ENCODE assay signal across 36 cellular contexts in the genomic region with DNA sequence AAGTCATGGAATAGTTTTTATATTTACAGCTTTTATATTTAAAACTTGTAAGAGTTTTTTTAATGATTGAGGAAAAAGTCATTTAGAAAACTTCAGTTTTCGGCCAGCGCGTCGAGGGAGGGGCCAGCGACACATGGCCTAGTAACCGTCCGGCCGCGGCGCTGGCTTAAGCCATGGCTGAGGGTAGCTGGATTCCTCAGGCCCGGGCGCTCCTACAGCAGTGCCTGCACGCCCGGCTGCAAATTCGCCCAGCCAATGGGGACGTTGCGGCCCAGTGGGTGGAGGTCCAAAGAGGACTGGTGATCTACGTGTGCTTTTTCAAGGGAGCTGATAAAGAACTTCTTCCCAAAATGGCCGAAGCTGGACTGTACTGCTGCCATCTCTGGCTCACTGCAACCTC. TPM values are rescaled to one million over a fixed set of nuclear protein-coding genes. Genes with fewer than 3 reads are reported as not detected.
"Had no signal": no experiment of that assay in that cellular context is flagged by ENCODE, and none has a peak within 500 bp of the region (broad histone marks: within the 10 kb centered on the region; RNA-seq: fewer than 3 reads in every experiment).

No MANE protein-coding gene starts in this region.

- H3K4me1 ChIP-seq: breast epithelium had no signal

- H3K9me3 Mint-ChIP-seq: activated CD4-positive, alpha-beta memory T cell treated with anti-CD3 and anti-CD28 coated beads, Interleukin-2, amount 10 ng/mL, durations not matched to agents 7 days and 5 days; activated CD4-positive, alpha-beta T cell treated with anti-CD3 and anti-CD28 coated beads, Interleukin-2, amount 10 ng/mL, durations not matched to agents 7 days and 5 days; activated naive CD4-positive, alpha-beta T cell treated with anti-CD3 and anti-CD28 coated beads, Interleukin-2, amount 10 ng/mL, durations not matched to agents 7 days and 5 days; activated naive CD4-positive, alpha-beta T cell treated with anti-CD3 and anti-CD28 coated beads, Interleukin-2, amount 50 U/mL, for 24 hours; activated naive CD8-positive, alpha-beta T cell treated with anti-CD3 and anti-CD28 coated beads for 36 hours; activated T-cell treated with anti-CD3 and anti-CD28 coated beads, Interleukin-2, amount 50 U/mL, for 24 hours; activated T-helper 2 cell treated with anti-CD3 and anti-CD28 coated beads, Interferon-gamma antibody, Interleukin-2, Interleukin-4, amounts not matched to agents 10 μg/mL and 5 μg/mL and 100 μg/mL, durations not matched to agents 14 hours and 24 hours and 36 hours; T-cell had no signal

- H3K4me3 ChIP-seq: adrenal gland, body of pancreas, breast epithelium had no signal

- DNase-seq: activated CD4-positive, alpha-beta memory T cell treated with anti-CD3 and anti-CD28 coated beads, Interleukin-2, amount 10 ng/mL, durations not matched to agents 7 days and 5 days; activated CD4-positive, alpha-beta T cell treated with anti-CD3 and anti-CD28 coated beads for 1 hour; activated CD4-positive, alpha-beta T cell treated with anti-CD3 and anti-CD28 coated beads for 36 hours; activated CD4-positive, alpha-beta T cell treated with anti-CD3 and anti-CD28 coated beads for 48 hours; activated CD4-positive, alpha-beta T cell treated with anti-CD3 and anti-CD28 coated beads, Interleukin-2, amount 10 ng/mL, durations not matched to agents 7 days and 5 days; activated CD4-positive, alpha-beta T cell treated with anti-CD3 and anti-CD28 coated beads, Interleukin-2, amount 50 U/mL, for 48 hours; activated CD4-positive, CD25-positive, alpha-beta regulatory T cell; activated CD8-positive, alpha-beta memory T cell treated with anti-CD3 and anti-CD28 coated beads for 24 hours; activated CD8-positive, alpha-beta memory T cell treated with anti-CD3 and anti-CD28 coated beads, Interleukin-2, amount 10 ng/mL, durations not matched to agents 7 days and 5 days; activated CD8-positive, alpha-beta memory T cell treated with anti-CD3 and anti-CD28 coated beads, Interleukin-2, amount 50 U/mL, for 48 hours; activated CD8-positive, alpha-beta T cell treated with anti-CD3 and anti-CD28 coated beads, Interleukin-2, amount 10 ng/mL, durations not matched to agents 7 days and 5 days; activated effector memory CD4-positive, alpha-beta T cell treated with Interleukin-2 at 50 U/mL for 16 hours; activated gamma-delta T cell; activated naive CD4-positive, alpha-beta T cell treated with anti-CD3 and anti-CD28 coated beads, Interleukin-2, amount 10 ng/mL, durations not matched to agents 7 days and 5 days; activated naive CD4-positive, alpha-beta T cell treated with Interleukin-2 at 50 U/mL for 16 hours; activated naive CD8-positive, alpha-beta T cell treated with anti-CD3 and anti-CD28 coated beads for 36 hours; activated T-cell treated with anti-CD3 and anti-CD28 coated beads, Interleukin-2, amount 50 U/mL, for 24 hours; activated T-cell treated with anti-CD3 and anti-CD28 coated beads, Interleukin-2, amount 50 U/mL, for 48 hours; adrenal gland; amniotic stem cell; aorta; body of pancreas; brain microvascular endothelial cell; central memory CD4-positive, alpha-beta T cell; T-cell; T-helper 17 cell; WERI-Rb-1 had no signal

- ATAC-seq: activated CD4-positive, alpha-beta T cell treated with anti-CD3 and anti-CD28 coated beads for 36 hours; activated CD4-positive, CD25-positive, alpha-beta regulatory T cell treated with anti-CD3 and anti-CD28 coated beads, Interleukin-2, amount 50 U/mL, for 24 hours; activated CD8-positive, alpha-beta memory T cell treated with anti-CD3 and anti-CD28 coated beads, Interleukin-2, amount 10 ng/mL, durations not matched to agents 7 days and 5 days; activated CD8-positive, alpha-beta T cell treated with anti-CD3 and anti-CD28 coated beads, Interleukin-2, amount 10 ng/mL, durations not matched to agents 7 days and 5 days; body of pancreas; T-cell; T-helper 17 cell; WTC11 had no signal

- H3K27me3 ChIP-seq: adrenal gland, body of pancreas, brain microvascular endothelial cell, breast epithelium had no signal

- H3K36me3 Mint-ChIP-seq: activated naive CD4-positive, alpha-beta T cell treated with anti-CD3 and anti-CD28 coated beads, Interleukin-2, amount 10 ng/mL, durations not matched to agents 7 days and 5 days had no signal

- H3K27ac ChIP-seq: adrenal gland, body of pancreas, brain microvascular endothelial cell, breast epithelium, WERI-Rb-1 had no signal

- H3K36me3 ChIP-seq: brain microvascular endothelial cell had no signal

- H3K27ac Mint-ChIP-seq: activated CD4-positive, alpha-beta memory T cell treated with anti-CD3 and anti-CD28 coated beads, Interleukin-2, amount 10 ng/mL, durations not matched to agents 7 days and 5 days; activated CD4-positive, alpha-beta T cell treated with anti-CD3 and anti-CD28 coated beads for 36 hours; activated CD4-positive, alpha-beta T cell treated with anti-CD3 and anti-CD28 coated beads, Interleukin-2, amount 10 ng/mL, durations not matched to agents 7 days and 5 days; activated CD8-positive, alpha-beta memory T cell treated with anti-CD3 and anti-CD28 coated beads, Interleukin-2, amount 10 ng/mL, durations not matched to agents 7 days and 5 days; activated CD8-positive, alpha-beta T cell treated with anti-CD3 and anti-CD28 coated beads, Interleukin-2, amount 10 ng/mL, durations not matched to agents 7 days and 5 days; activated naive CD4-positive, alpha-beta T cell treated with anti-CD3 and anti-CD28 coated beads, Interleukin-2, amount 10 ng/mL, durations not matched to agents 7 days and 5 days; activated naive CD4-positive, alpha-beta T cell treated with anti-CD3 and anti-CD28 coated beads, Interleukin-2, amount 50 U/mL, for 24 hours; activated naive CD8-positive, alpha-beta T cell treated with anti-CD3 and anti-CD28 coated beads for 36 hours; activated T-cell treated with anti-CD3 and anti-CD28 coated beads, Interleukin-2, amount 50 U/mL, for 24 hours; activated T-helper 2 cell treated with anti-CD3 and anti-CD28 coated beads, Interferon-gamma antibody, Interleukin-2, Interleukin-4, amounts not matched to agents 10 μg/mL and 5 μg/mL and 100 μg/mL, durations not matched to agents 14 hours and 24 hours and 36 hours; T-cell; T-helper 17 cell; WTC11 had no signal

- FAIRE-seq: astrocyte, TTC549 had no signal

- H3K9me3 ChIP-seq: adrenal gland, body of pancreas, breast epithelium had no signal

RNA-seq across cellular contexts. Expression of gene KLHL41, which starts 4.9 kb away (rescaled TPM):
- total RNA-seq: activated CD4-positive, alpha-beta memory T cell treated with anti-CD3 and anti-CD28 coated beads, Interleukin-2, amount 10 ng/mL, durations not matched to agents 7 days and 5 days; activated CD8-positive, alpha-beta T cell treated with anti-CD3 and anti-CD28 coated beads, Interleukin-2, amount 10 ng/mL, durations not matched to agents 7 days and 5 days; activated T-helper 2 cell treated with anti-CD3 and anti-CD28 coated beads, Interferon-gamma antibody, Interleukin-2, Interleukin-4, amounts not matched to agents 10 μg/mL and 5 μg/mL and 100 μg/mL, durations not matched to agents 14 hours and 24 hours and 36 hours; astrocyte; T-helper 1 cell treated with Interleukin-12 subunit alpha and Interleukin-12 subunit beta and Interleukin-4 antibody, amounts not matched to agents 30 ng/mL and 1 ng/mL, for 36 hours; T-helper 17 cell; T-helper 2 cell treated with Interferon-gamma antibody and Interleukin-4, amounts not matched to agents 100 ng/mL and 5 ng/mL, for 36 hours; WTC11 had no signal
